In genomic region chr1:6184083-6184783, GRCh38 we compare ENCODE assay signal across 24 cellular contexts. TPM values are rescaled to one million over a fixed set of nuclear protein-coding genes. Genes with fewer than 3 reads are reported as not detected.
DNase-seq lines count a peak whose midpoint lies in the region; ATAC-seq, FAIRE-seq and TF ChIP-seq lines count a peak whose summit lies in the region.
"Had no signal": no experiment of that assay in that cellular context is flagged by ENCODE, and none has a peak within 500 bp of the region (broad histone marks: within the 10 kb centered on the region; RNA-seq: fewer than 3 reads in every experiment).

No MANE protein-coding gene starts in this region.

- H3K36me3 Mint-ChIP-seq in activated CD4-positive, alpha-beta T cell treated with anti-CD3 and anti-CD28 coated beads for 36 hours (ENCODE audit: low read depth) = peaks cover 33% of the 10 kb centered on the region
- H3K36me3 Mint-ChIP-seq in activated CD8-positive, alpha-beta T cell treated with anti-CD3 and anti-CD28 coated beads for 36 hours (ENCODE audit: low read depth) = peaks cover 40% of the 10 kb centered on the region

- TF ChIP-seq CTCF in activated CD8-positive, alpha-beta T cell treated with anti-CD3 and anti-CD28 coated beads for 36 hours (IDR thresholded peaks at IDR 0.05) = no peak
- no peak for TF ChIP-seq CTCF in kidney (IDR thresholded peaks at IDR 0.05; ENCODE audit: borderline replicate concordance, extremely low read depth, insufficient read depth)

- H3K36me3 ChIP-seq in kidney (ENCODE audit: control insufficient read depth in 1 of 2, insufficient read depth in 2 of 2, low read length in 2 of 2) = peaks cover 5 to 10% of the 10 kb centered on the region in 2 donors
- peaks cover 43% of the 10 kb centered on the region for H3K36me3 ChIP-seq in HAP-1 (replicated peaks)

- peak overlapping the region; percentile 42 for H3K27ac Mint-ChIP-seq in activated CD4-positive, alpha-beta T cell treated with anti-CD3 and anti-CD28 coated beads for 36 hours
- H3K27ac Mint-ChIP-seq in activated CD8-positive, alpha-beta T cell treated with anti-CD3 and anti-CD28 coated beads for 36 hours = peak overlapping the region; percentile 53
- H3K27ac Mint-ChIP-seq: activated T-helper 1 cell treated with anti-CD3 and anti-CD28 coated beads, Interleukin-12 subunit alpha, Interleukin-12 subunit beta, Interleukin-2, Interleukin-4 antibody, amounts not matched to agents 30 ng/mL and 10 ng/mL and 1 ng/mL, durations not matched to agents 14 hours and 24 hours and 36 hours had no signal

- no peak for DNase-seq in activated CD4-positive, alpha-beta T cell treated with anti-CD3 and anti-CD28 coated beads for 36 hours
- DNase-seq in activated CD4-positive, alpha-beta T cell treated with anti-CD3 and anti-CD28 coated beads for 48 hours = no peak
- DNase-seq in HK-2 (ENCODE audit: unreplicated experiment) = peak; percentile 17
- no peak for DNase-seq in activated CD8-positive, alpha-beta T cell treated with anti-CD3 and anti-CD28 coated beads for 36 hours
- peak; percentile 4 for DNase-seq in kidney
- DNase-seq in dermis blood vessel endothelial cell = no peak
- DNase-seq in HAP-1 (ENCODE audit: low spot score in 2 of 2) = no peak
- no peak for DNase-seq in DMS79 (lab: John Stamatoyannopoulos, UW)
- DNase-seq: activated CD4-positive, alpha-beta T cell treated with anti-CD3 and anti-CD28 coated beads, Interleukin-2, amount 50 U/mL, for 4 hours; amniotic stem cell; CD8-positive, alpha-beta memory T cell; cerebellar nuclear complex; midbrain; MM.1S; NCI-H524; retina had no signal

- no peak for FAIRE-seq in kidney (lab: Jason Lieb, UNC)
- FAIRE-seq: endometrium, TTC549, urothelium cell line had no signal

- H3K27ac ChIP-seq in kidney (ENCODE audit: low read depth in 2 of 2, low read length in 2 of 2) = no peak overlapping the region
- H3K27ac ChIP-seq: neutrophil had no signal

- peaks cover 13% of the 10 kb centered on the region for H3K27me3 Mint-ChIP-seq in activated CD4-positive, alpha-beta T cell treated with anti-CD3 and anti-CD28 coated beads for 36 hours
- peaks cover 15% of the 10 kb centered on the region for H3K27me3 Mint-ChIP-seq in activated CD8-positive, alpha-beta T cell treated with anti-CD3 and anti-CD28 coated beads for 36 hours

- no peak for ATAC-seq in activated CD4-positive, alpha-beta T cell treated with anti-CD3 and anti-CD28 coated beads for 36 hours
- no peak for ATAC-seq in activated CD8-positive, alpha-beta T cell treated with anti-CD3 and anti-CD28 coated beads for 36 hours

- H3K4me1 Mint-ChIP-seq in activated CD4-positive, alpha-beta T cell treated with anti-CD3 and anti-CD28 coated beads for 36 hours = peaks cover 41% of the 10 kb centered on the region
- H3K4me1 Mint-ChIP-seq in activated CD8-positive, alpha-beta T cell treated with anti-CD3 and anti-CD28 coated beads for 36 hours (ENCODE audit: low read depth) = peaks cover 52% of the 10 kb centered on the region

- peaks cover 17% of the 10 kb centered on the region for H3K27me3 ChIP-seq in HAP-1 (ENCODE audit: low read depth)

- H3K9me3 ChIP-seq in kidney (ENCODE audit: control insufficient read depth in 1 of 2, low read length in 2 of 2) (no peaks in the 10 kb centered on the region), HAP-1 (no peaks in the 10 kb centered on the region)
- H3K9me3 ChIP-seq: neutrophil had no signal

- H3K4me3 ChIP-seq in kidney (ENCODE audit: low read length in 2 of 2) = no peak overlapping the region
- no peak overlapping the region for H3K4me3 ChIP-seq in HAP-1

- POLR2A ChIA-PET in activated CD4-positive, alpha-beta T cell treated with anti-CD3 and anti-CD28 coated beads for 36 hours (lab: Charles Lee) = no interaction called here
- POLR2A ChIA-PET in activated CD8-positive, alpha-beta T cell treated with anti-CD3 and anti-CD28 coated beads for 36 hours (lab: Charles Lee) = interaction anchor here (0.6 to 3.8 kb wide), 6 partner anchors 10 to 158 kb away, joined by 3 to 21 read pairs (median 3); partner anchors contain the start of gene RPL22

- no peak overlapping the region for H3K4me3 Mint-ChIP-seq in activated CD4-positive, alpha-beta T cell treated with anti-CD3 and anti-CD28 coated beads for 36 hours
- no peak overlapping the region for H3K4me3 Mint-ChIP-seq in activated CD8-positive, alpha-beta T cell treated with anti-CD3 and anti-CD28 coated beads for 36 hours
- H3K4me3 Mint-ChIP-seq: activated T-helper 1 cell treated with anti-CD3 and anti-CD28 coated beads, Interleukin-12 subunit alpha, Interleukin-12 subunit beta, Interleukin-2, Interleukin-4 antibody, amounts not matched to agents 30 ng/mL and 10 ng/mL and 1 ng/mL, durations not matched to agents 14 hours and 24 hours and 36 hours; CD8-positive, alpha-beta memory T cell had no signal

- no peaks in the 10 kb centered on the region for H3K4me1 ChIP-seq in kidney (ENCODE audit: control insufficient read depth in 1 of 2, insufficient read depth in 1 of 2, low read depth in 1 of 2, low read length in 2 of 2)
- peaks cover 6% of the 10 kb centered on the region; the same call in 1 of the 2 replicates for H3K4me1 ChIP-seq in HAP-1

- no peak overlapping the region for H3K9ac ChIP-seq in kidney (ENCODE audit: low read length in 2 of 2)

- CTCF ChIA-PET in activated CD4-positive, alpha-beta T cell treated with anti-CD3 and anti-CD28 coated beads for 36 hours (lab: Charles Lee) = no interaction called here
- CTCF ChIA-PET in activated CD8-positive, alpha-beta T cell treated with anti-CD3 and anti-CD28 coated beads for 36 hours (lab: Charles Lee) = interaction anchor here (1.5 to 1.8 kb wide), 3 partner anchors 10 to 43 kb away, joined by 4 to 14 read pairs (median 14); no protein-coding TSS in a partner anchor

- no peaks in the 10 kb centered on the region for H3K9me3 Mint-ChIP-seq in activated CD4-positive, alpha-beta T cell treated with anti-CD3 and anti-CD28 coated beads for 36 hours (ENCODE audit: low read depth)
- H3K9me3 Mint-ChIP-seq in activated CD8-positive, alpha-beta T cell treated with anti-CD3 and anti-CD28 coated beads for 36 hours = no peaks in the 10 kb centered on the region
- H3K9me3 Mint-ChIP-seq: activated T-helper 1 cell treated with anti-CD3 and anti-CD28 coated beads, Interleukin-12 subunit alpha, Interleukin-12 subunit beta, Interleukin-2, Interleukin-4 antibody, amounts not matched to agents 30 ng/mL and 10 ng/mL and 1 ng/mL, durations not matched to agents 14 hours and 24 hours and 36 hours; CD8-positive, alpha-beta memory T cell had no signal

- intact Hi-C loops in activated CD4-positive, alpha-beta T cell treated with anti-CD3 and anti-CD28 coated beads for 36 hours (cut with DNase I, micrococcal nuclease) = no loop called here
- intact Hi-C loops in activated CD8-positive, alpha-beta T cell treated with anti-CD3 and anti-CD28 coated beads for 36 hours (cut with micrococcal nuclease) = no loop called here
- intact Hi-C loops in kidney (cut with DNase I) = no loop called here

- in situ Hi-C loops in HAP-1 (cut with MboI; ENCODE audit: low sequenced_read_pairs) = no loop called here

RNA-seq across cellular contexts. Expression of gene CHD5, which starts 4.1 kb away (rescaled TPM):
- under 1 TPM; 0.25 to 0.76 TPM for total RNA-seq in activated CD4-positive, alpha-beta T cell treated with anti-CD3 and anti-CD28 coated beads for 36 hours
- total RNA-seq in activated CD8-positive, alpha-beta T cell treated with anti-CD3 and anti-CD28 coated beads for 36 hours = under 1 TPM; 0.61 to 0.63 TPM
- total RNA-seq in kidney (0.85 TPM), dermis blood vessel endothelial cell (under 0.01 TPM in 1 of 2 replicates, not detected in the other)
- polyA plus RNA-seq in kidney (ENCODE audit: insufficient read depth, low read depth, low replicate concordance) = 0.54 TPM
- polyA plus RNA-seq: CD8-positive, alpha-beta memory T cell had no signal

RNA-seq across cellular contexts. Expression of gene RPL22, which starts 15.2 kb away (rescaled TPM):
- total RNA-seq in activated CD4-positive, alpha-beta T cell treated with anti-CD3 and anti-CD28 coated beads for 36 hours = 100 to 1,000 TPM; 392 to 475 TPM
- 100 to 1,000 TPM; 372 to 473 TPM for total RNA-seq in activated CD8-positive, alpha-beta T cell treated with anti-CD3 and anti-CD28 coated beads for 36 hours
- total RNA-seq in kidney (377 TPM), dermis blood vessel endothelial cell (124 and 146 TPM in 2 replicates)
- polyA plus RNA-seq in kidney (ENCODE audit: insufficient read depth, low read depth, low replicate concordance) = 605 TPM

RNA-seq across cellular contexts. Expression of gene RNF207, which starts 21.7 kb away (rescaled TPM):
- 10 to 100 TPM; 13.5 to 15.2 TPM for total RNA-seq in activated CD4-positive, alpha-beta T cell treated with anti-CD3 and anti-CD28 coated beads for 36 hours
- total RNA-seq in activated CD8-positive, alpha-beta T cell treated with anti-CD3 and anti-CD28 coated beads for 36 hours = 1 to 10 TPM; 4.9 to 9.9 TPM
- total RNA-seq in kidney (43.6 TPM), dermis blood vessel endothelial cell (3.4 and 37.6 TPM in 2 replicates)
- polyA plus RNA-seq in kidney (ENCODE audit: insufficient read depth, low read depth, low replicate concordance) = 7.7 TPM
- total RNA-seq: OCI-LY7 had no signal

RNA-seq across cellular contexts. Expression of gene ICMT, which starts 51.5 kb away (rescaled TPM):
- total RNA-seq in activated CD4-positive, alpha-beta T cell treated with anti-CD3 and anti-CD28 coated beads for 36 hours = 10 to 100 TPM; 31.9 to 35.4 TPM
- 10 to 100 TPM; 35.3 to 38.1 TPM for total RNA-seq in activated CD8-positive, alpha-beta T cell treated with anti-CD3 and anti-CD28 coated beads for 36 hours
- total RNA-seq in kidney (73.0 TPM), dermis blood vessel endothelial cell (81.7 and 121 TPM in 2 replicates)
- polyA plus RNA-seq in kidney (ENCODE audit: insufficient read depth, low read depth, low replicate concordance) = 43.4 TPM

RNA-seq across cellular contexts. Expression of gene HES3, which starts 59.7 kb away (rescaled TPM):
- not detected for total RNA-seq in activated CD4-positive, alpha-beta T cell treated with anti-CD3 and anti-CD28 coated beads for 36 hours
- not detected for total RNA-seq in activated CD8-positive, alpha-beta T cell treated with anti-CD3 and anti-CD28 coated beads for 36 hours
- total RNA-seq in kidney (not detected), dermis blood vessel endothelial cell (not detected in 2 replicates)
- not detected for polyA plus RNA-seq in kidney (ENCODE audit: insufficient read depth, low read depth, low replicate concordance)
- total RNA-seq: activated T-helper 1 cell treated with anti-CD3 and anti-CD28 coated beads, Interleukin-12 subunit alpha, Interleukin-12 subunit beta, Interleukin-2, Interleukin-4 antibody, amounts not matched to agents 30 ng/mL and 10 ng/mL and 1 ng/mL, durations not matched to agents 14 hours and 24 hours and 36 hours; CD8-positive, alpha-beta memory T cell; fibroblast of villous mesenchyme; OCI-LY7; SK-MEL-5 had no signal
- polyA plus RNA-seq: CD8-positive, alpha-beta memory T cell had no signal

Comparison
In these comparisons a context has a peak if more than half of its experiments do, and no peak if none do; other contexts are left out.
1. DNase-seq: peak in HK-2 (single experiment) and kidney (single experiment); none in activated CD4-positive, alpha-beta T cell treated with anti-CD3 and anti-CD28 coated beads for 36 hours (single experiment), activated CD4-positive, alpha-beta T cell treated with anti-CD3 and anti-CD28 coated beads for 48 hours (single experiment), activated CD8-positive, alpha-beta T cell treated with anti-CD3 and anti-CD28 coated beads for 36 hours (single experiment), dermis blood vessel endothelial cell (single experiment), HAP-1 (0 of 2) and DMS79 (single experiment).